In genomic region chr4:18214656-18215055, GRCh38 we compare ENCODE assay signal across 23 cellular contexts.
DNase-seq lines count a peak whose midpoint lies in the region; TF ChIP-seq lines count a peak whose summit lies in the region.
"Had no signal": no experiment of that assay in that cellular context is flagged by ENCODE, and none has a peak within 500 bp of the region (broad histone marks: within the 10 kb centered on the region; RNA-seq: fewer than 3 reads in every experiment).

No MANE protein-coding gene starts in this region.

- H3K79me1 ChIP-seq in H9 (ENCODE audit: insufficient read depth, low read depth, low read length, poor library complexity, severe bottlenecking), result no peaks in the 10 kb centered on the region

- WGBS in H9 (ENCODE audit: extremely low coverage, insufficient read length, low lambda C conversion rate), result no CpG with 5 or more reads among the region's 3 CpGs
- WGBS in tibial nerve, 2 donors, result 43 to 72% methylated on average over 3 of the region's 3 CpGs

- H3K27ac Mint-ChIP-seq in H9, result no peak overlapping the region
- no peak overlapping the region for H3K27ac Mint-ChIP-seq in nephron progenitor cell
- H3K27ac Mint-ChIP-seq: activated naive CD8-positive, alpha-beta T cell treated with anti-CD3 and anti-CD28 coated beads, Interleukin-2, amount 10 ng/mL, durations not matched to agents 7 days and 5 days; activated T-helper 2 cell treated with anti-CD3 and anti-CD28 coated beads, Interferon-gamma antibody, Interleukin-2, Interleukin-4, amounts not matched to agents 10 μg/mL and 5 μg/mL and 100 μg/mL, durations not matched to agents 14 hours and 24 hours and 36 hours; neural progenitor cell; T-helper 2 cell treated with Interferon-gamma antibody and Interleukin-4, amounts not matched to agents 5 μg/mL and 100 μg/mL, for 36 hours; type B pancreatic cell had no signal

- peak; percentile 36 for DNase-seq in NCI-H748 (lab: John Stamatoyannopoulos, UW; ENCODE audit: unreplicated experiment)
- DNase-seq in NCI-H748 treated with DMSO at 0.1 percent for 48 hours (lab: John Stamatoyannopoulos, UW), result no peak
- DNase-seq in H9, result peak; percentile 66
- peak; percentile 11 for DNase-seq in SK-N-DZ (ENCODE audit: low spot score)
- peak; percentile 3 for DNase-seq in nephron progenitor cell
- no peak for DNase-seq in activated naive CD4-positive, alpha-beta T cell treated with anti-CD3 and anti-CD28 coated beads, Interleukin-2, amount 50 U/mL, for 16 hours
- DNase-seq in tibial nerve (ENCODE audit: low spot score in 2 of 2), result no peak
- DNase-seq in SJCRH30, result no peak
- DNase-seq: activated naive CD8-positive, alpha-beta T cell treated with anti-CD3 and anti-CD28 coated beads, Interleukin-2, amount 10 ng/mL, durations not matched to agents 7 days and 5 days; BE2C; dorsolateral prefrontal cortex; heart right ventricle; mucosa of descending colon; NCI-H1930; posterior cingulate gyrus; stomach had no signal

- H3K23me2 ChIP-seq in H9 (ENCODE audit: insufficient read length, low read depth, low read length, poor library complexity, severe bottlenecking), result no peaks in the 10 kb centered on the region

- H3K9me3 Mint-ChIP-seq in H9 (peaks cover 0 to under 1% of the 10 kb centered on the region in 2 experiments; a peak in 2 of 5 replicates), nephron progenitor cell (peaks cover 6% of the 10 kb centered on the region)
- H3K9me3 Mint-ChIP-seq: activated T-helper 2 cell treated with anti-CD3 and anti-CD28 coated beads, Interferon-gamma antibody, Interleukin-2, Interleukin-4, amounts not matched to agents 10 μg/mL and 5 μg/mL and 100 μg/mL, durations not matched to agents 14 hours and 24 hours and 36 hours; neural progenitor cell; T-helper 2 cell treated with Interferon-gamma antibody and Interleukin-4, amounts not matched to agents 5 μg/mL and 100 μg/mL, for 36 hours had no signal

- no peaks in the 10 kb centered on the region for H3K36me3 ChIP-seq in tibial nerve
- no peaks in the 10 kb centered on the region for H3K36me3 ChIP-seq in SJCRH30
- H3K36me3 ChIP-seq: BE2C, heart right ventricle, neural progenitor cell, stomach had no signal

- H3K18ac ChIP-seq in H9 (ENCODE audit: insufficient read length, low read depth, low read length), result no peak overlapping the region

- no peaks in the 10 kb centered on the region for H3K79me2 ChIP-seq in H9 (ENCODE audit: insufficient read depth, low read length)

- no peak overlapping the region for H3K23ac ChIP-seq in H9 (ENCODE audit: insufficient read length, low read depth, low read length)

- H3K4me1 Mint-ChIP-seq in H9 (peaks cover 0 to 6% of the 10 kb centered on the region in 2 experiments; a peak in 2 of 4 replicates), nephron progenitor cell (peaks cover 5% of the 10 kb centered on the region)
- H3K4me1 Mint-ChIP-seq: activated naive CD8-positive, alpha-beta T cell treated with anti-CD3 and anti-CD28 coated beads, Interleukin-2, amount 10 ng/mL, durations not matched to agents 7 days and 5 days; central memory CD8-positive, alpha-beta T cell; neural progenitor cell had no signal

- no peak overlapping the region for H2BK20ac ChIP-seq in H9 (ENCODE audit: low read depth, low read length, poor library complexity, severe bottlenecking)

- no peak overlapping the region for H3K4me2 ChIP-seq in H9 (ENCODE audit: insufficient read depth, insufficient read length, low read length)
- H3K4me2 ChIP-seq: A549, neural progenitor cell had no signal

- no peak overlapping the region for H2BK12ac ChIP-seq in H9 (ENCODE audit: insufficient read length, low read depth, low read length)

- H3T11ph ChIP-seq in H9 (ENCODE audit: low read length), result no peak overlapping the region

- TF ChIP-seq CTCF in H9 (conservative IDR thresholded peaks at IDR 0.05), result no peak
- no peak for TF ChIP-seq CTCF in nephron progenitor cell (IDR thresholded peaks at IDR 0.05)
- no peak for TF ChIP-seq CTCF in tibial nerve (IDR thresholded peaks at IDR 0.05)

- no peak overlapping the region for H3K4ac ChIP-seq in H9 (ENCODE audit: low read depth, low read length)

- H3K4me3 Mint-ChIP-seq in H9, result no peak overlapping the region
- no peak overlapping the region for H3K4me3 Mint-ChIP-seq in nephron progenitor cell
- H3K4me3 Mint-ChIP-seq: activated naive CD8-positive, alpha-beta T cell treated with anti-CD3 and anti-CD28 coated beads, Interleukin-2, amount 10 ng/mL, durations not matched to agents 7 days and 5 days; central memory CD8-positive, alpha-beta T cell; neural progenitor cell; T-helper 2 cell treated with Interferon-gamma antibody and Interleukin-4, amounts not matched to agents 5 μg/mL and 100 μg/mL, for 36 hours; type B pancreatic cell had no signal

- no peak overlapping the region for H2BK5ac ChIP-seq in H9 (ENCODE audit: insufficient read length, low read length)

- H3K4me1 ChIP-seq in H9 (ENCODE audit: insufficient read depth, low read length) (no peaks in the 10 kb centered on the region), tibial nerve (no peaks in the 10 kb centered on the region), SJCRH30 (no peaks in the 10 kb centered on the region)
- H3K4me1 ChIP-seq: A549, BE2C, heart right ventricle, stomach had no signal

- no peak overlapping the region for H4K8ac ChIP-seq in H9 (replicated peaks; ENCODE audit: insufficient read length, low read depth, low read length)

- H3K27ac ChIP-seq in H9 (ENCODE audit: insufficient read length, low read depth, low read length), result no peak overlapping the region
- H3K27ac ChIP-seq in tibial nerve, result no peak overlapping the region
- no peak overlapping the region for H3K27ac ChIP-seq in SJCRH30
- H3K27ac ChIP-seq: A549, dorsolateral prefrontal cortex, heart right ventricle, neural progenitor cell, RWPE1, stomach had no signal

- H2BK15ac ChIP-seq in H9 (ENCODE audit: low read depth, low read length), result no peak overlapping the region

- peaks cover 27% of the 10 kb centered on the region for H3K27me3 Mint-ChIP-seq in H9 (ENCODE audit: low read depth)
- peaks cover 10% of the 10 kb centered on the region for H3K27me3 Mint-ChIP-seq in nephron progenitor cell (ENCODE audit: low read depth, poor library complexity)

- no peak overlapping the region for H2AFZ ChIP-seq in H9 (ENCODE audit: low read length)
- H2AFZ ChIP-seq: neural progenitor cell had no signal

- TF ChIP-seq POLR2A in tibial nerve (IDR thresholded peaks at IDR 0.05), result no peak

- H2AK5ac ChIP-seq in H9 (ENCODE audit: insufficient read length, low read length), result no peak overlapping the region

- H4K91ac ChIP-seq in H9 (ENCODE audit: insufficient read length, low read depth, low read length), result no peak overlapping the region

- no peak overlapping the region for H3K9ac ChIP-seq in H9 (ENCODE audit: extremely low read depth, insufficient read length, low read length)
- H3K9ac ChIP-seq: neural progenitor cell had no signal

- H4K5ac ChIP-seq in H9 (ENCODE audit: insufficient read length, low read depth, low read length), result no peak overlapping the region

- H3K36me3 Mint-ChIP-seq in H9 (ENCODE audit: insufficient read depth in 1 of 3, low read depth in 3 of 3) (no peaks in the 10 kb centered on the region; a peak in 1 of 7 replicates), nephron progenitor cell (ENCODE audit: low read depth) (no peaks in the 10 kb centered on the region)
- H3K36me3 Mint-ChIP-seq: activated naive CD8-positive, alpha-beta T cell treated with anti-CD3 and anti-CD28 coated beads, Interleukin-2, amount 10 ng/mL, durations not matched to agents 7 days and 5 days; neural progenitor cell; type B pancreatic cell had no signal

- H3K27me3 ChIP-seq in H9 (ENCODE audit: insufficient read depth, low read length) (no peaks in the 10 kb centered on the region), tibial nerve (no peaks in the 10 kb centered on the region), SJCRH30 (no peaks in the 10 kb centered on the region)
- H3K27me3 ChIP-seq: BE2C, heart right ventricle, neural progenitor cell, stomach had no signal

- H3K9me3 ChIP-seq in H9 (ENCODE audit: control insufficient read depth, low read depth, low read length), result no peaks in the 10 kb centered on the region
- H3K9me3 ChIP-seq in tibial nerve, result no peaks in the 10 kb centered on the region
- H3K9me3 ChIP-seq in SJCRH30 (replicated peaks), result no peaks in the 10 kb centered on the region
- H3K9me3 ChIP-seq: A549, BE2C, mucosa of descending colon had no signal

- H3K56ac ChIP-seq in H9 (ENCODE audit: insufficient read length, low read depth, low read length), result no peak overlapping the region

- H3K4me3 ChIP-seq in tibial nerve (no peak overlapping the region), SJCRH30 (no peak overlapping the region)
- H3K4me3 ChIP-seq: A549, dorsolateral prefrontal cortex, heart right ventricle, mucosa of descending colon, neural progenitor cell, stomach had no signal

- no peaks in the 10 kb centered on the region for H4K20me1 ChIP-seq in H9 (ENCODE audit: control insufficient read depth, insufficient read depth, insufficient read length)

- H3K14ac ChIP-seq in H9 (ENCODE audit: insufficient read depth, low read length), result no peak overlapping the region

- TF ChIP-seq EP300 in tibial nerve (IDR thresholded peaks at IDR 0.05), result no peak

- H2BK120ac ChIP-seq in H9 (ENCODE audit: low read depth, low read length, poor library complexity, severe bottlenecking), result no peak overlapping the region

Comparison
In these comparisons a context has a peak if more than half of its experiments do, and no peak if none do; other contexts are left out.
1. DNase-seq: peak in NCI-H748 (single experiment), H9 (single experiment), SK-N-DZ (single experiment) and nephron progenitor cell (single experiment); none in NCI-H748 treated with DMSO at 0.1 percent for 48 hours (single experiment), activated naive CD4-positive, alpha-beta T cell treated with anti-CD3 and anti-CD28 coated beads, Interleukin-2, amount 50 U/mL, for 16 hours (single experiment), tibial nerve (0 of 2) and SJCRH30 (0 of 2).